Comparison of ENCODE assay signal across 22 cellular contexts in genomic region chr12:88604646-88605045, GRCh38. TPM values are rescaled to one million over a fixed set of nuclear protein-coding genes. Genes with fewer than 3 reads are reported as not detected.
DNase-seq lines count a peak whose midpoint lies in the region; TF ChIP-seq lines count a peak whose summit lies in the region.
"Had no signal": no experiment of that assay in that cellular context is flagged by ENCODE, and none has a peak within 500 bp of the region (broad histone marks: within the 10 kb centered on the region; RNA-seq: fewer than 3 reads in every experiment).

No MANE protein-coding gene starts in this region.

- no peak overlapping the region for H3K4me3 ChIP-seq in adipocyte (ENCODE audit: low read length)
- H3K4me3 ChIP-seq: A549, BLaER1 had no signal

- POLR2A ChIA-PET in HEK293T (lab: Yijun Ruan, JAX): no interaction called here

- no peaks in the 10 kb centered on the region for H3K27me3 Mint-ChIP-seq in glutamatergic neuron (ENCODE audit: unreplicated experiment)
- H3K27me3 Mint-ChIP-seq: CD4-positive, alpha-beta memory T cell; CD4-positive, CD25-positive, alpha-beta regulatory T cell had no signal

- no peaks in the 10 kb centered on the region for H3K36me3 ChIP-seq in adipocyte (ENCODE audit: control insufficient read depth, insufficient read depth, low read length, severe bottlenecking)
- H3K36me3 ChIP-seq: BE2C, BLaER1 had no signal

- H3K36me3 Mint-ChIP-seq in glutamatergic neuron (ENCODE audit: unreplicated experiment): no peaks in the 10 kb centered on the region
- H3K36me3 Mint-ChIP-seq: CD14-positive monocyte; CD4-positive, alpha-beta memory T cell; CD4-positive, CD25-positive, alpha-beta regulatory T cell; CD8-positive, alpha-beta memory T cell had no signal

- peaks cover 1% of the 10 kb centered on the region for H3K9me3 Mint-ChIP-seq in glutamatergic neuron (ENCODE audit: unreplicated experiment)

- H3K9ac ChIP-seq in adipocyte (ENCODE audit: low read length): no peak overlapping the region
- H3K9ac ChIP-seq: BLaER1 had no signal

- no peaks in the 10 kb centered on the region for H3K4me1 Mint-ChIP-seq in glutamatergic neuron (ENCODE audit: low read depth, unreplicated experiment)
- H3K4me1 Mint-ChIP-seq: CD14-positive monocyte; CD4-positive, alpha-beta memory T cell; CD4-positive, CD25-positive, alpha-beta regulatory T cell; CD8-positive, alpha-beta memory T cell had no signal

- peaks cover 8% of the 10 kb centered on the region for H3K9me3 ChIP-seq in adipocyte (ENCODE audit: control insufficient read depth, low read length)
- H3K9me3 ChIP-seq: BE2C had no signal

- no peak for TF ChIP-seq CTCF in glutamatergic neuron (IDR thresholded peaks at IDR 0.05; ENCODE audit: partially characterized antibody, unreplicated experiment)

- DNase-seq in adipocyte (ENCODE audit: low read depth) (peak; percentile 18), fibroblast of gingiva (ENCODE audit: low read depth) (peak; percentile 26), fibroblast of peridontal ligament (ENCODE audit: extremely low read depth) (peak; percentile 61), HEK293T (ENCODE audit: extremely low spot score) (no peak), glutamatergic neuron (no peak), 8988T (no peak)
- DNase-seq: BE2C; C1 segment of cervical spinal cord; CD4-positive, alpha-beta memory T cell; CD4-positive, CD25-positive, alpha-beta regulatory T cell; CD8-positive, alpha-beta memory T cell; COR-L47; DMS 273 treated with DMSO at 0.1 percent for 48 hours; DMS153; DMS53; DMS79; DND-41; EL; GDM1 had no signal

- H3K27ac Mint-ChIP-seq in glutamatergic neuron (ENCODE audit: unreplicated experiment): no peak overlapping the region
- H3K27ac Mint-ChIP-seq: CD14-positive monocyte; CD4-positive, alpha-beta memory T cell; CD4-positive, CD25-positive, alpha-beta regulatory T cell; CD8-positive, alpha-beta memory T cell had no signal

- H3K4me1 ChIP-seq in adipocyte (ENCODE audit: control insufficient read depth, insufficient read depth, low read length): no peaks in the 10 kb centered on the region
- H3K4me1 ChIP-seq: A549, BE2C, BLaER1 had no signal

- no peak overlapping the region for H3K4me3 Mint-ChIP-seq in glutamatergic neuron (ENCODE audit: unreplicated experiment)
- H3K4me3 Mint-ChIP-seq: CD14-positive monocyte; CD4-positive, alpha-beta memory T cell; CD4-positive, CD25-positive, alpha-beta regulatory T cell; CD8-positive, alpha-beta memory T cell had no signal

- CTCF ChIA-PET in HEK293T (lab: Yijun Ruan, JAX): no interaction called here

- no peaks in the 10 kb centered on the region for H3K27me3 ChIP-seq in adipocyte (replicated peaks; ENCODE audit: control insufficient read depth, insufficient read depth, low read length)
- H3K27me3 ChIP-seq: BE2C, BLaER1 had no signal

TF ChIP-seq in HEK293T, 16 proteins besides CTCF, POLR2A, EP300 and RAD21:
- TF ChIP-seq NFRKB (IDR thresholded peaks at IDR 0.05) (no peak), ARNT (IDR thresholded peaks at IDR 0.05) (no peak), ZNF384 (IDR thresholded peaks at IDR 0.05) (no peak), SUZ12 (IDR thresholded peaks at IDR 0.05) (no peak), FOXM1 (IDR thresholded peaks at IDR 0.05; ENCODE audit: borderline replicate concordance) (no peak)

RNA-seq across cellular contexts. Expression of gene KITLG, which starts 24.4 kb away (rescaled TPM):
- 0.61 TPM for total RNA-seq in glutamatergic neuron (ENCODE audit: unreplicated experiment)
- total RNA-seq: CD4-positive, CD25-positive, alpha-beta regulatory T cell had no signal

Comparison
In these comparisons a context has a peak if more than half of its experiments do, and no peak if none do; other contexts are left out.
1. DNase-seq: peak in adipocyte (single experiment), fibroblast of gingiva (single experiment) and fibroblast of peridontal ligament (single experiment); none in HEK293T (single experiment), glutamatergic neuron (single experiment) and 8988T (single experiment).